ENCODE assay signal across 19 cellular contexts in genomic region chr7:133961724-133962123, GRCh38.
"Had no signal": no experiment of that assay in that cellular context is flagged by ENCODE, and none has a peak within 500 bp of the region (broad histone marks: within the 10 kb centered on the region; RNA-seq: fewer than 3 reads in every experiment).

No MANE protein-coding gene starts in this region.

- H3K36me3 ChIP-seq: heart left ventricle, neutrophil, ovary, prostate gland, suprapubic skin had no signal

- ATAC-seq: activated T-cell treated with anti-CD3 and anti-CD28 coated beads, Interleukin-2, amount 50 U/mL, for 4 hours; heart left ventricle; left cardiac atrium had no signal

- H3K27me3 Mint-ChIP-seq: activated naive CD8-positive, alpha-beta T cell; stimulated activated naive CD8-positive, alpha-beta T cell treated with anti-CD3 and anti-CD28 coated beads, Interleukin-15, Interleukin-2, amounts not matched to agents 100 ng/mL and 50 ng/mL, for 24 hours had no signal

- H3K4me3 ChIP-seq: heart left ventricle, ovary, prostate gland, suprapubic skin, tibial nerve had no signal

- H3K9me3 ChIP-seq: neutrophil, ovary, prostate gland had no signal

- DNase-seq: activated CD4-positive, CD25-positive, alpha-beta regulatory T cell; activated effector memory CD4-positive, alpha-beta T cell treated with anti-CD3 and anti-CD28 coated beads, Interleukin-2, amount 50 U/mL, for 16 hours; activated T-cell treated with anti-CD3 and anti-CD28 coated beads, Interleukin-2, amount 50 U/mL, for 4 hours; cortex of kidney; endodermal cell; heart left ventricle; islet precursor cell; left cardiac atrium; midbrain; natural killer cell; ovary; stimulated activated CD4-positive, alpha-beta T cell treated with anti-CD3 and anti-CD28 coated beads, Interleukin-4, amount 100 ng/mL, for 1 hour had no signal

- H3K27ac Mint-ChIP-seq: activated naive CD8-positive, alpha-beta T cell; endodermal cell; natural killer cell; stimulated activated naive CD8-positive, alpha-beta T cell treated with anti-CD3 and anti-CD28 coated beads, Interleukin-15, Interleukin-2, amounts not matched to agents 100 ng/mL and 50 ng/mL, for 24 hours; T-helper 1 cell treated with Interleukin-12 subunit alpha and Interleukin-12 subunit beta and Interleukin-4 antibody, amounts not matched to agents 30 μg/mL and 1 μg/mL, for 36 hours had no signal

- H3K4me1 ChIP-seq: prostate gland, suprapubic skin, tibial nerve had no signal

- H3K27me3 ChIP-seq: heart left ventricle, neutrophil, ovary, suprapubic skin, tibial nerve had no signal

- H3K4me3 Mint-ChIP-seq: activated naive CD8-positive, alpha-beta T cell; activated T-cell treated with anti-CD3 and anti-CD28 coated beads, Interleukin-2, amount 50 U/mL, for 4 hours; endodermal cell; natural killer cell; stimulated activated naive CD8-positive, alpha-beta T cell treated with anti-CD3 and anti-CD28 coated beads, Interleukin-15, Interleukin-2, amounts not matched to agents 100 ng/mL and 50 ng/mL, for 24 hours; T-helper 1 cell treated with Interleukin-12 subunit alpha and Interleukin-12 subunit beta and Interleukin-4 antibody, amounts not matched to agents 30 μg/mL and 1 μg/mL, for 36 hours had no signal
